In genomic region chr12:110467847-110468211, GRCh38 we compare ENCODE assay signal across 8 cellular contexts. TPM values are rescaled to one million over a fixed set of nuclear protein-coding genes. Genes with fewer than 3 reads are reported as not detected.
DNase-seq lines count a peak whose midpoint lies in the region; ATAC-seq and TF ChIP-seq lines count a peak whose summit lies in the region.

No MANE protein-coding gene starts in this region.

- no peaks in the 10 kb centered on the region for H3K9me3 Mint-ChIP-seq in effector memory CD8-positive, alpha-beta T cell
- H3K9me3 Mint-ChIP-seq in neural crest cell: no peaks in the 10 kb centered on the region

- H4K20me1 ChIP-seq in BLaER1: peaks cover 21% of the 10 kb centered on the region; the same call in 1 of the 2 replicates

- no peak for TF ChIP-seq CTCF in neural crest cell (conservative IDR thresholded peaks at IDR 0.05)

- no peaks in the 10 kb centered on the region for H3K27me3 Mint-ChIP-seq in effector memory CD8-positive, alpha-beta T cell
- no peaks in the 10 kb centered on the region for H3K27me3 Mint-ChIP-seq in neural crest cell (ENCODE audit: low read depth)

- peak overlapping the region; percentile 96 for H3K9ac ChIP-seq in BLaER1
- peak overlapping the region; percentile 99 for H3K9ac ChIP-seq in NT2/D1 (ENCODE audit: insufficient read length, low read depth)

- peaks cover 13 to 23% of the 10 kb centered on the region in 2 donors for H3K4me1 Mint-ChIP-seq in effector memory CD8-positive, alpha-beta T cell (ENCODE audit: low read depth in 2 of 2)
- H3K4me1 Mint-ChIP-seq in neural crest cell: peaks cover 28% of the 10 kb centered on the region

- DNase-seq in NT2/D1 (ENCODE audit: low read depth, low spot score): no peak
- no peak for DNase-seq in effector memory CD8-positive, alpha-beta T cell
- DNase-seq in neural crest cell (ENCODE audit: low read depth, low spot score): no peak
- DNase-seq in KG1 (lab: John Stamatoyannopoulos, UW): no peak
- no peak for DNase-seq in NCI-H2081 (lab: John Stamatoyannopoulos, UW)
- DNase-seq in NK-92 treated with Interleukin-12 subunit alpha and Interleukin-12 subunit beta, amount 100 ng/mL, for 24 hours (lab: John Stamatoyannopoulos, UW): no peak
- no peak for DNase-seq in activated CD4-positive, CD25-positive, alpha-beta regulatory T cell treated with anti-CD3 and anti-CD28 coated beads, Interleukin-2, amount 50 U/mL, for 72 hours

- H3K4me2 ChIP-seq in BLaER1: peak overlapping the region; percentile 92

- no peak for ATAC-seq in effector memory CD8-positive, alpha-beta T cell (replicated peaks)

- H3K9me3 ChIP-seq in BLaER1 (no peaks in the 10 kb centered on the region), NT2/D1 (ENCODE audit: insufficient read depth, low read length) (no peaks in the 10 kb centered on the region)

- peaks cover 45% of the 10 kb centered on the region for H3K36me3 ChIP-seq in BLaER1
- H3K36me3 ChIP-seq in NT2/D1 (ENCODE audit: insufficient read depth, insufficient read length, low read length): peaks cover 36% of the 10 kb centered on the region

- H3K27me3 ChIP-seq in BLaER1 (no peaks in the 10 kb centered on the region), NT2/D1 (ENCODE audit: insufficient read depth, insufficient read length) (no peaks in the 10 kb centered on the region)

- H3K27ac Mint-ChIP-seq in effector memory CD8-positive, alpha-beta T cell: peak overlapping the region; percentile 66 to 88
- H3K27ac Mint-ChIP-seq in neural crest cell (ENCODE audit: unreplicated experiment): peak overlapping the region; percentile 99

- peaks cover 43% of the 10 kb centered on the region for H3K4me1 ChIP-seq in BLaER1
- peaks cover 2% of the 10 kb centered on the region for H3K4me1 ChIP-seq in NT2/D1 (ENCODE audit: insufficient read depth, insufficient read length)

- H3K4me3 ChIP-seq in BLaER1 (peak overlapping the region; percentile 80), NT2/D1 (ENCODE audit: insufficient read length, low read depth) (peak overlapping the region; percentile 97)

- peaks cover 31% of the 10 kb centered on the region for H3K36me3 Mint-ChIP-seq in effector memory CD8-positive, alpha-beta T cell (ENCODE audit: insufficient read depth)
- peaks cover 6% of the 10 kb centered on the region for H3K36me3 Mint-ChIP-seq in neural crest cell (ENCODE audit: low read depth)

- peak overlapping the region; percentile 87 to 93 for H3K4me3 Mint-ChIP-seq in effector memory CD8-positive, alpha-beta T cell
- peak overlapping the region; percentile 97 for H3K4me3 Mint-ChIP-seq in neural crest cell

- H3K27ac ChIP-seq in BLaER1: peak overlapping the region; percentile 99

RNA-seq across cellular contexts. Expression of gene GPN3, which starts 0.2 kb away (rescaled TPM):
- 27.3 and 28.1 TPM in 2 replicates for total RNA-seq in neural crest cell

RNA-seq across cellular contexts. Expression of gene FAM216A, which starts 0.8 kb away (rescaled TPM):
- total RNA-seq in neural crest cell: 20.8 and 20.9 TPM in 2 replicates

RNA-seq across cellular contexts. Expression of gene ARPC3, which starts 17.7 kb away (rescaled TPM):
- total RNA-seq in neural crest cell: 131 and 146 TPM in 2 replicates

RNA-seq across cellular contexts. Expression of gene VPS29, which starts 34.1 kb away (rescaled TPM):
- 89.0 and 99.3 TPM in 2 replicates for total RNA-seq in neural crest cell

RNA-seq across cellular contexts. Expression of gene RAD9B, which starts 34.3 kb away (rescaled TPM):
- 0.23 and 0.50 TPM in 2 replicates for total RNA-seq in neural crest cell
